ENCODE assay signal across 9 cellular contexts in genomic region chr6:111724039-111724438, GRCh38.
A peak's percentile ranks its signal among the peaks of the same experiment; 100 is the strongest.
DNase-seq lines count a peak whose midpoint lies in the region; ATAC-seq, FAIRE-seq and TF ChIP-seq lines count a peak whose summit lies in the region.
"Had no signal": no experiment of that assay in that cellular context is flagged by ENCODE, and none has a peak within 500 bp of the region (broad histone marks: within the 10 kb centered on the region; RNA-seq: fewer than 3 reads in every experiment).

No MANE protein-coding gene starts in this region.

- 78 to 82% methylated on average over 5 of the region's 5 CpGs for WGBS in heart right ventricle, 2 donors

- peak overlapping the region; percentile 24 for H3K4me2 ChIP-seq in astrocyte (ENCODE audit: low read length)

- ATAC-seq in CD8-positive, alpha-beta T cell, result no peak
- ATAC-seq in GM19463 (IDR thresholded peaks at IDR 0.05; ENCODE audit: unreplicated experiment) (peak; percentile 21), HG03103 (IDR thresholded peaks at IDR 0.05; ENCODE audit: low read depth, unreplicated experiment) (peak; percentile 19), Right ventricle myocardium superior (ENCODE audit: poor library complexity) (no peak), heart right ventricle (no peak)

- H3K27ac Mint-ChIP-seq in CD8-positive, alpha-beta T cell, result peak overlapping the region; percentile 96
- no peak overlapping the region for H3K27ac Mint-ChIP-seq in astrocyte (ENCODE audit: unreplicated experiment)

- peak overlapping the region; percentile 16 for H3K4me3 ChIP-seq in CD8-positive, alpha-beta T cell (ENCODE audit: low read depth, low read length)
- H3K4me3 ChIP-seq in astrocyte (ENCODE audit: insufficient read depth, low read depth, low read length) (no peak overlapping the region), heart right ventricle (no peak overlapping the region)

- no peaks in the 10 kb centered on the region for H3K9me3 Mint-ChIP-seq in CD8-positive, alpha-beta T cell
- no peaks in the 10 kb centered on the region for H3K9me3 Mint-ChIP-seq in astrocyte (ENCODE audit: unreplicated experiment)

- H3K4me3 Mint-ChIP-seq in CD8-positive, alpha-beta T cell, result peak overlapping the region; percentile 77
- H3K4me3 Mint-ChIP-seq in astrocyte (ENCODE audit: unreplicated experiment), result no peak overlapping the region

- H3K79me2 ChIP-seq in astrocyte (ENCODE audit: insufficient read depth, low read length), result peaks cover 22% of the 10 kb centered on the region

- H3K4me1 Mint-ChIP-seq in CD8-positive, alpha-beta T cell (ENCODE audit: low read depth), result peaks cover 94% of the 10 kb centered on the region
- H3K4me1 Mint-ChIP-seq in astrocyte (ENCODE audit: low read depth, unreplicated experiment), result peaks cover 12% of the 10 kb centered on the region

- H2AFZ ChIP-seq in astrocyte (ENCODE audit: low read depth, low read length), result no peak overlapping the region

- H3K36me3 ChIP-seq in CD8-positive, alpha-beta T cell (ENCODE audit: insufficient read depth, low read length), result peaks cover 10% of the 10 kb centered on the region
- peaks cover 4% of the 10 kb centered on the region for H3K36me3 ChIP-seq in astrocyte (ENCODE audit: insufficient read depth, low read length)
- H3K36me3 ChIP-seq in heart right ventricle, result peaks cover 0 to 10% (median 0%) of the 10 kb centered on the region in 9 donors

- POLR2A ChIA-PET in CD8-positive, alpha-beta T cell (lab: Charles Lee), result interaction anchor here (0.6 to 1.5 kb wide), 3 partner anchors 25 to 285 kb away, joined by 3 to 4 read pairs (median 3); no protein-coding TSS in a partner anchor

- intact Hi-C loops in CD8-positive, alpha-beta T cell (cut with DNase I, micrococcal nuclease), result loop anchor here (1.0 to 5.0 kb wide), 4 partner anchors 13 to 68 kb away; no protein-coding TSS in a partner anchor
- intact Hi-C loops in Right ventricle myocardium superior (cut with DNase I) (no loop called here), heart right ventricle (cut with DNase I) (loop anchor here in 1 of 10 donors (5.0 kb wide), 1 partner anchor 33 kb away; no protein-coding TSS in a partner anchor)

- H3K27me3 Mint-ChIP-seq in CD8-positive, alpha-beta T cell (ENCODE audit: low read depth), result no peaks in the 10 kb centered on the region
- no peaks in the 10 kb centered on the region for H3K27me3 Mint-ChIP-seq in astrocyte (ENCODE audit: low read depth, unreplicated experiment)

- no peak for FAIRE-seq in astrocyte (lab: Jason Lieb, UNC)

- peaks cover 10% of the 10 kb centered on the region for H4K20me1 ChIP-seq in astrocyte (ENCODE audit: insufficient read depth, low read length)

- H3K9ac ChIP-seq in astrocyte (ENCODE audit: low read length), result no peak overlapping the region

- no peak for DNase-seq in CD8-positive, alpha-beta T cell
- no peak for DNase-seq in astrocyte (ENCODE audit: low read depth)
- DNase-seq in DMS79 (lab: John Stamatoyannopoulos, UW), result no peak
- DNase-seq in Right ventricle myocardium superior, result no peak
- no peak for DNase-seq in UCSD-AML1 (lab: John Stamatoyannopoulos, UW; ENCODE audit: unreplicated experiment)
- DNase-seq in heart right ventricle, result no peak
- DNase-seq: NCI-H2227 treated with DMSO at 0.1 percent for 48 hours had no signal

- H3K27ac ChIP-seq in CD8-positive, alpha-beta T cell (ENCODE audit: low read depth, low read length), result peak overlapping the region; percentile 36
- H3K27ac ChIP-seq in astrocyte (ENCODE audit: low read depth, low read length), result no peak overlapping the region
- H3K27ac ChIP-seq in heart right ventricle, result peak overlapping the region in 3 of 10 donors; percentile 8 to 41 (median 28)

- no peak for TF ChIP-seq CTCF in CD8-positive, alpha-beta T cell (IDR thresholded peaks at IDR 0.05)
- TF ChIP-seq CTCF in astrocyte (IDR thresholded peaks at IDR 0.05; ENCODE audit: insufficient read depth, low read depth, low read length) (no peak), heart right ventricle (IDR thresholded peaks at IDR 0.05) (no peak)

- H3K27me3 ChIP-seq in CD8-positive, alpha-beta T cell (ENCODE audit: insufficient read depth, low read length), result no peaks in the 10 kb centered on the region
- H3K27me3 ChIP-seq in astrocyte (ENCODE audit: insufficient read depth, low read length) (no peaks in the 10 kb centered on the region), heart right ventricle (no peaks in the 10 kb centered on the region)

- H3K9me3 ChIP-seq in CD8-positive, alpha-beta T cell (ENCODE audit: low read length), result no peaks in the 10 kb centered on the region
- H3K9me3 ChIP-seq in astrocyte (ENCODE audit: insufficient read depth, low read depth, low read length) (no peaks in the 10 kb centered on the region), heart right ventricle (no peaks in the 10 kb centered on the region)

- CTCF ChIA-PET in CD8-positive, alpha-beta T cell (lab: Charles Lee), result interaction anchor here (1.1 to 3.7 kb wide), 6 partner anchors 14 to 318 kb away, joined by 3 to 16 read pairs (median 5); no protein-coding TSS in a partner anchor

- peaks cover 50% of the 10 kb centered on the region for H3K4me1 ChIP-seq in CD8-positive, alpha-beta T cell (ENCODE audit: insufficient read depth, low read length)
- H3K4me1 ChIP-seq in astrocyte (ENCODE audit: insufficient read depth, low read length), result peaks cover 34% of the 10 kb centered on the region
- peaks cover 0 to 64% (median 51%) of the 10 kb centered on the region in 9 donors for H3K4me1 ChIP-seq in heart right ventricle

- peaks cover 71% of the 10 kb centered on the region for H3K36me3 Mint-ChIP-seq in CD8-positive, alpha-beta T cell
- H3K36me3 Mint-ChIP-seq in astrocyte (ENCODE audit: low read depth, unreplicated experiment), result peaks cover 32% of the 10 kb centered on the region

Comparison
In these comparisons a context has a peak if more than half of its experiments do, and no peak if none do; other contexts are left out.
1. ATAC-seq: peak in GM19463 (single experiment) and HG03103 (single experiment); none in CD8-positive, alpha-beta T cell (single experiment), Right ventricle myocardium superior (single experiment) and heart right ventricle (0 of 8).